Comparison of ENCODE assay signal across 11 cellular contexts in the genomic region with DNA sequence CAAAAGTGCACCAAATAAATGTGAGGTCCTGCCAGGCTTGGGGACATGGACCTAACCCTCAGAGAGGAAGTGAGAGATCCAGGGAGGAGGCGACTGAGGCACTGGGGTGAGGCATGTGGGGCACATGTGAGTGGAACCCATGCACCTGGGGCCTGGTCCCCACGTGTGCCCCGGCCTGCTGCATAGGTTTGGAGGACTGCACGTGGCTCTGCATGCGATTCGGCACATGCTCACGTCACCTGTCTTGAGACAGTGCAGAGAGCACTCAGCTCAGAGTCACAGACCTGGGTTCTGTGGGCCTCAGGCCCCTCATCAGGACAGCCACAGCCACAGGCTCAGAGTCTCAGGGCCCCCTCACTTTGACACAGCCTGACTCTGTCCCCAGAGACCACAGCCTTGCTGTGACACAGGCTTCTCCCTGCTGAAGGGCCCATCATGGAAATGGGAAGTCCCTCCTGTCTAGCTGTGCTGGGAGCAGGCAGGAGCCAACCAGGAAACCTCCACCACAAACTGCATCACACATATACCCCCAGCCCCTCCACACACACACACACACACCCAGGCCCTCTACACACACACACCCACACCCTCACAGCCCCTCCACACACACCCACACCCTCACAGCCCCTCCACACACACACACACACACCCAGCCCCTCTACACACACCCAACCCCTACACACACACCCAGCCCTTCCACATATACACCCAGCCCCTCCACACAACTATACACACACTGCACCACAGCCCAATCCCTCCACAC. TPM values are rescaled to one million over a fixed set of nuclear protein-coding genes. Genes with fewer than 3 reads are reported as not detected.
DNase-seq lines count a peak whose midpoint lies in the region; ATAC-seq, FAIRE-seq and TF ChIP-seq lines count a peak whose summit lies in the region.
"Had no signal": no experiment of that assay in that cellular context is flagged by ENCODE, and none has a peak within 500 bp of the region (broad histone marks: within the 10 kb centered on the region; RNA-seq: fewer than 3 reads in every experiment).

No MANE protein-coding gene starts in this region.

- peak overlapping the region; percentile 64 to 68 for H3K27ac Mint-ChIP-seq in natural killer cell
- H3K27ac Mint-ChIP-seq in natural killer cell treated with Interleukin-12 subunit alpha and Interleukin-12 subunit beta and Interleukin-15 and Interleukin-18, amount 100 ng/mL, for 72 hours, result peak overlapping the region in 1 of 2 donors; percentile 75
- peak overlapping the region; percentile 41 for H3K27ac Mint-ChIP-seq in chondrocyte (ENCODE audit: unreplicated experiment)

- H3K36me3 Mint-ChIP-seq in natural killer cell (no peaks in the 10 kb centered on the region), chondrocyte (ENCODE audit: low read depth) (peaks cover 7% of the 10 kb centered on the region)
- no peaks in the 10 kb centered on the region for H3K36me3 Mint-ChIP-seq in natural killer cell treated with Interleukin-12 subunit alpha and Interleukin-12 subunit beta and Interleukin-15 and Interleukin-18, amount 100 ng/mL, for 72 hours

- TF ChIP-seq CTCF in natural killer cell (IDR thresholded peaks at IDR 0.05) (no peak), chondrocyte (IDR thresholded peaks at IDR 0.05) (no peak), D721Med (IDR thresholded peaks at IDR 0.05; ENCODE audit: insufficient read depth, missing control alignments) (no peak)

- H3K4me3 Mint-ChIP-seq in natural killer cell, result no peak overlapping the region
- no peak overlapping the region for H3K4me3 Mint-ChIP-seq in natural killer cell treated with Interleukin-12 subunit alpha and Interleukin-12 subunit beta and Interleukin-15 and Interleukin-18, amount 100 ng/mL, for 72 hours
- no peak overlapping the region for H3K4me3 Mint-ChIP-seq in chondrocyte (ENCODE audit: unreplicated experiment)

- FAIRE-seq in D721Med (lab: Jason Lieb, UNC), result no peak

- H3K9me3 Mint-ChIP-seq in natural killer cell (no peaks in the 10 kb centered on the region), chondrocyte (ENCODE audit: low read depth) (no peaks in the 10 kb centered on the region)
- H3K9me3 Mint-ChIP-seq in natural killer cell treated with Interleukin-12 subunit alpha and Interleukin-12 subunit beta and Interleukin-15 and Interleukin-18, amount 100 ng/mL, for 72 hours, result no peaks in the 10 kb centered on the region

- intact Hi-C loops in natural killer cell (cut with micrococcal nuclease), result no loop called here

- ATAC-seq in natural killer cell, result no peak
- ATAC-seq in natural killer cell treated with Interleukin-12 subunit alpha and Interleukin-12 subunit beta and Interleukin-15 and Interleukin-18, amount 100 ng/mL, for 72 hours, result no peak
- no peak for ATAC-seq in GM19467 (IDR thresholded peaks at IDR 0.05; ENCODE audit: unreplicated experiment)

- DNase-seq in natural killer cell (no peak), MV-4-11 (lab: John Stamatoyannopoulos, UW) (peak; percentile 58), chondrocyte (ENCODE audit: low spot score) (no peak), EL (no peak), D721Med (ENCODE audit: insufficient read length, low spot score) (no peak)
- DNase-seq in natural killer cell treated with Interleukin-12 subunit alpha and Interleukin-12 subunit beta and Interleukin-15 and Interleukin-18, amount 100 ng/mL, for 72 hours (ENCODE audit: low spot score), result no peak
- no peak for DNase-seq in activated effector memory CD4-positive, alpha-beta T cell treated with Interleukin-2 at 50 U/mL for 16 hours
- DNase-seq: cortex of kidney, mesendoderm, NCI-H446 had no signal

- H3K4me1 Mint-ChIP-seq in natural killer cell, result peaks cover 9 to 28% of the 10 kb centered on the region in 2 donors
- H3K4me1 Mint-ChIP-seq in natural killer cell treated with Interleukin-12 subunit alpha and Interleukin-12 subunit beta and Interleukin-15 and Interleukin-18, amount 100 ng/mL, for 72 hours (ENCODE audit: low read depth in 2 of 2), result peaks cover 9 to 15% of the 10 kb centered on the region in 2 donors
- peaks cover 17% of the 10 kb centered on the region for H3K4me1 Mint-ChIP-seq in chondrocyte (ENCODE audit: low read depth)

- H3K27me3 Mint-ChIP-seq in natural killer cell (ENCODE audit: low read depth in 2 of 2), result no peaks in the 10 kb centered on the region
- no peaks in the 10 kb centered on the region for H3K27me3 Mint-ChIP-seq in natural killer cell treated with Interleukin-12 subunit alpha and Interleukin-12 subunit beta and Interleukin-15 and Interleukin-18, amount 100 ng/mL, for 72 hours
- H3K27me3 Mint-ChIP-seq in chondrocyte (ENCODE audit: low read depth), result no peaks in the 10 kb centered on the region

RNA-seq across cellular contexts. Expression of a gene that starts 48.2 kb away (rescaled TPM):
- total RNA-seq in natural killer cell (10 to 100 TPM; 26.5 to 37.4 (median 29.4) TPM), chondrocyte (53.9 to 55.4 TPM (median 54.6 TPM) in 3 replicates)
- 10 to 100 TPM; 25.3 to 31.4 TPM for total RNA-seq in natural killer cell treated with Interleukin-12 subunit alpha and Interleukin-12 subunit beta and Interleukin-15 and Interleukin-18, amount 100 ng/mL, for 72 hours
